In the genomic region with DNA sequence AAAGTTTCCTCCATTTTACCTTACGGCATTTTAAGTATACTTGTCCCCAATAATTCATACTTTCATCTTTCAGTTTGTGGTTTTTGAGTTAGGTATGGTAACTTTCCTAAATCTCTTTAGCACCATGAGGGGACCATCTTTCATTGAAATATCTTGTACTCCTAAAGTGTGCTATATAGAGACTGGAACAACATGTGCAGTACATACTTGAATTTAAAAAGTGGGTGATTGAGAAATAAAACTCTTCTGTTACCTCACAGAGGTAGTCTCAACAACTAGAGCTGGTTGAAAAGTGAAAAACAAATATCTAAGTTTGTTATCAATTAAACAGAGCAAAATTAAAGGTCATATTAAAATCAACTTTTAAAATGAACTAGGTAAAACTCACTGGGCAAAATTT, we compare ENCODE assay signal across 35 cellular contexts.
"Had no signal": no experiment of that assay in that cellular context is flagged by ENCODE, and none has a peak within 500 bp of the region (broad histone marks: within the 10 kb centered on the region; RNA-seq: fewer than 3 reads in every experiment).

No MANE protein-coding gene starts in this region.

- H3K36me3 ChIP-seq: ascending aorta, breast epithelium, cardiac muscle cell, esophagus muscularis mucosa, gastrocnemius medialis, heart left ventricle, WERI-Rb-1 had no signal

- H3K4me1 ChIP-seq: breast epithelium, gastrocnemius medialis had no signal

- H3K4me3 ChIP-seq: ascending aorta, breast epithelium, cardiac muscle cell, coronary artery, dorsolateral prefrontal cortex, esophagus muscularis mucosa, gastrocnemius medialis, heart left ventricle had no signal

- H3K27me3 ChIP-seq: ascending aorta, breast epithelium, cardiac muscle cell, dorsolateral prefrontal cortex, esophagus muscularis mucosa, foreskin keratinocyte, gastrocnemius medialis, heart left ventricle had no signal

- H3K4me3 Mint-ChIP-seq: activated B cell treated with CpG ODN at 0.5 μM for 24 hours; activated CD8-positive, alpha-beta T cell treated with anti-CD3 and anti-CD28 coated beads for 36 hours; activated naive CD8-positive, alpha-beta T cell; activated naive CD8-positive, alpha-beta T cell treated with anti-CD3 and anti-CD28 coated beads, Interleukin-2, amount 50 U/mL, for 24 hours; activated T-cell treated with anti-CD3 and anti-CD28 coated beads, Interleukin-2, amount 50 U/mL, for 4 hours; activated T-helper 17 cell treated with anti-CD3 and anti-CD28 coated beads, Interleukin-2, amount 50 U/mL, for 72 hours; brain; central memory CD8-positive, alpha-beta T cell; dendritic cell treated with granulocyte-macrophage colony-stimulating factor and Interleukin-4, amounts not matched to agents 40 ng/mL and 50 ng/mL, for 4 days; T-helper 17 cell; T-helper 2 cell treated with Interferon-gamma antibody and Interleukin-4, amounts not matched to agents 5 μg/mL and 100 μg/mL, for 36 hours had no signal

- DNase-seq: activated B cell treated with CpG ODN at 0.5 μM for 24 hours; activated CD4-positive, alpha-beta T cell treated with anti-CD3 and anti-CD28 coated beads for 48 hours; activated CD4-positive, alpha-beta T cell treated with anti-CD3 and anti-CD28 coated beads, Interleukin-2, amount 50 U/mL, for 1 hour; activated CD4-positive, alpha-beta T cell treated with anti-CD3 and anti-CD28 coated beads, Interleukin-2, amount 50 U/mL, for 48 hours; activated CD8-positive, alpha-beta memory T cell treated with anti-CD3 and anti-CD28 coated beads for 24 hours; activated CD8-positive, alpha-beta T cell treated with anti-CD3 and anti-CD28 coated beads for 36 hours; activated effector memory CD4-positive, alpha-beta T cell treated with Interleukin-2 at 50 U/mL for 16 hours; activated gamma-delta T cell treated with Interleukin-2 at 50 U/mL for 16 hours; activated naive CD4-positive, alpha-beta T cell treated with anti-CD3 and anti-CD28 coated beads, Interleukin-2, amount 50 U/mL, for 16 hours; activated naive CD4-positive, alpha-beta T cell treated with Interleukin-2 at 50 U/mL for 16 hours; activated naive CD8-positive, alpha-beta T cell treated with anti-CD3 and anti-CD28 coated beads, Interleukin-2, amount 50 U/mL, for 24 hours; activated T-cell treated with anti-CD3 and anti-CD28 coated beads, Interleukin-2, amount 50 U/mL, for 4 hours; dorsolateral prefrontal cortex; effector memory CD4-positive, alpha-beta T cell; erythroblast; foreskin keratinocyte; gastrocnemius medialis; glutamatergic neuron; heart left ventricle; T-helper 1 cell; T-helper 17 cell; T1000; WERI-Rb-1 had no signal

- H3K27me3 Mint-ChIP-seq: activated B cell treated with CpG ODN at 0.5 μM for 24 hours; activated CD8-positive, alpha-beta T cell treated with anti-CD3 and anti-CD28 coated beads for 36 hours; activated naive CD8-positive, alpha-beta T cell; activated naive CD8-positive, alpha-beta T cell treated with anti-CD3 and anti-CD28 coated beads, Interleukin-2, amount 50 U/mL, for 24 hours; activated T-helper 17 cell treated with anti-CD3 and anti-CD28 coated beads, Interleukin-2, amount 50 U/mL, for 72 hours; brain; central memory CD8-positive, alpha-beta T cell; dendritic cell treated with granulocyte-macrophage colony-stimulating factor and Interleukin-4, amounts not matched to agents 40 ng/mL and 50 ng/mL, for 4 days; T-helper 17 cell had no signal

- H3K9me3 ChIP-seq: ascending aorta, breast epithelium, esophagus muscularis mucosa, gastrocnemius medialis, heart left ventricle had no signal

- ATAC-seq: activated CD4-positive, CD25-positive, alpha-beta regulatory T cell treated with anti-CD3 and anti-CD28 coated beads, Interleukin-2, amount 50 U/mL, for 24 hours; activated CD8-positive, alpha-beta T cell treated with anti-CD3 and anti-CD28 coated beads for 36 hours; activated naive CD8-positive, alpha-beta T cell treated with anti-CD3 and anti-CD28 coated beads, Interleukin-2, amount 50 U/mL, for 24 hours; activated T-cell treated with anti-CD3 and anti-CD28 coated beads, Interleukin-2, amount 50 U/mL, for 4 hours; activated T-helper 17 cell treated with anti-CD3 and anti-CD28 coated beads, Interleukin-2, amount 50 U/mL, for 72 hours; foreskin keratinocyte; gastrocnemius medialis; heart left ventricle; T-helper 17 cell had no signal

- H3K27ac ChIP-seq: ascending aorta, breast epithelium, cardiac muscle cell, coronary artery, dorsolateral prefrontal cortex, esophagus muscularis mucosa, foreskin keratinocyte, gastrocnemius medialis, heart left ventricle, WERI-Rb-1 had no signal

- H3K4me1 Mint-ChIP-seq: activated B cell treated with CpG ODN at 0.5 μM for 24 hours; activated naive CD8-positive, alpha-beta T cell treated with anti-CD3 and anti-CD28 coated beads, Interleukin-2, amount 50 U/mL, for 24 hours; activated T-helper 17 cell treated with anti-CD3 and anti-CD28 coated beads, Interleukin-2, amount 50 U/mL, for 72 hours; central memory CD8-positive, alpha-beta T cell; T-helper 17 cell had no signal

- H3K36me3 Mint-ChIP-seq: activated naive CD8-positive, alpha-beta T cell; brain had no signal

- H3K27ac Mint-ChIP-seq: activated B cell treated with CpG ODN at 0.5 μM for 24 hours; activated CD8-positive, alpha-beta T cell treated with anti-CD3 and anti-CD28 coated beads for 36 hours; activated naive CD8-positive, alpha-beta T cell; activated naive CD8-positive, alpha-beta T cell treated with anti-CD3 and anti-CD28 coated beads, Interleukin-2, amount 50 U/mL, for 24 hours; activated T-helper 17 cell treated with anti-CD3 and anti-CD28 coated beads, Interleukin-2, amount 50 U/mL, for 72 hours; brain; dendritic cell treated with granulocyte-macrophage colony-stimulating factor and Interleukin-4, amounts not matched to agents 40 ng/mL and 50 ng/mL, for 4 days; T-helper 17 cell; T-helper 2 cell treated with Interferon-gamma antibody and Interleukin-4, amounts not matched to agents 5 μg/mL and 100 μg/mL, for 36 hours had no signal
